11 cellular contexts compared by ENCODE assay signal in the genomic region with DNA sequence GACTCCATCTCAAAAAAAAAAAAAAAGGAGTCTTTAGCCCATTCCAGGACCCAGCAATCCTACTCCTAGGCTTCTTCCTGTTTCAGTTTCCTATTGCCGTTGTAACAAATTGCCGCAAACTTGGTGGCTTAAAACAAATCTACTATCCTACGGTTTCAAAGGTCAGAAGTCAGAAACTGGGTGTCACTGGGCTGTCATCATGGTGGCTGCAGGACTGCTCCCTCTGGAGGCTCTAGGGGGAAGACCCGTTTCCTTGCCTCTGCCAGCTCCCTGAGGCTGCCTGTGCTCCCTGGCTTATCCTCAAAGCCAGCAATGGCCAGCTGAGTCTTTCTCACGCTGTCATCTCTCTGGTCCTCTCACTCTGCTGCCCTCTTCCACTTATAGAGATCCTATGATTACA. TPM values are rescaled to one million over a fixed set of nuclear protein-coding genes. Genes with fewer than 3 reads are reported as not detected.
A peak's percentile ranks its signal among the peaks of the same experiment; 100 is the strongest.
DNase-seq lines count a peak whose midpoint lies in the region; ATAC-seq and TF ChIP-seq lines count a peak whose summit lies in the region.
"Had no signal": no experiment of that assay in that cellular context is flagged by ENCODE, and none has a peak within 500 bp of the region (broad histone marks: within the 10 kb centered on the region; RNA-seq: fewer than 3 reads in every experiment).

No MANE protein-coding gene starts in this region.

- H4K20me1 ChIP-seq in neural progenitor cell (ENCODE audit: low read depth) = no peaks in the 10 kb centered on the region

- no peaks in the 10 kb centered on the region for H3K36me3 ChIP-seq in neural progenitor cell
- H3K36me3 ChIP-seq: spleen had no signal

- no peak overlapping the region for H3K9ac ChIP-seq in neural progenitor cell

- ATAC-seq in T-cell (replicated peaks in 1 of 4) = no peak
- ATAC-seq in GM18517 (IDR thresholded peaks at IDR 0.05; ENCODE audit: unreplicated experiment) = no peak

- H3K9me3 Mint-ChIP-seq in chondrocyte (ENCODE audit: low read depth) (no peaks in the 10 kb centered on the region), neural progenitor cell (no peaks in the 10 kb centered on the region), T-cell (no peaks in the 10 kb centered on the region)
- H3K9me3 Mint-ChIP-seq: activated naive CD8-positive, alpha-beta T cell treated with anti-CD3 and anti-CD28 coated beads, Interleukin-2, amount 10 ng/mL, durations not matched to agents 7 days and 5 days had no signal

- no peaks in the 10 kb centered on the region for H3K79me2 ChIP-seq in neural progenitor cell (ENCODE audit: low read depth)

- H3K27me3 ChIP-seq in neural progenitor cell = no peaks in the 10 kb centered on the region
- H3K27me3 ChIP-seq: testis had no signal

- no peaks in the 10 kb centered on the region for H3K9me3 ChIP-seq in neural progenitor cell (ENCODE audit: low read depth)
- H3K9me3 ChIP-seq: spleen, testis had no signal

- H3K27ac ChIP-seq in neural progenitor cell = no peak overlapping the region
- H3K27ac ChIP-seq: spleen, testis had no signal

- no peak overlapping the region for H3K4me2 ChIP-seq in neural progenitor cell

- peaks cover 9% of the 10 kb centered on the region for H3K4me1 ChIP-seq in neural progenitor cell
- H3K4me1 ChIP-seq: spleen, testis had no signal

- H3K4me3 Mint-ChIP-seq in chondrocyte (ENCODE audit: unreplicated experiment) (no peak overlapping the region), neural progenitor cell (no peak overlapping the region), T-cell (no peak overlapping the region)
- H3K4me3 Mint-ChIP-seq: activated naive CD8-positive, alpha-beta T cell treated with anti-CD3 and anti-CD28 coated beads, Interleukin-2, amount 10 ng/mL, durations not matched to agents 7 days and 5 days had no signal

- peak; percentile 54 for DNase-seq in NB4 (ENCODE audit: low read depth)
- no peak for DNase-seq in chondrocyte (ENCODE audit: low spot score)
- DNase-seq in neural progenitor cell (ENCODE audit: low spot score) = peak; percentile 68
- DNase-seq in activated CD4-positive, CD25-positive, alpha-beta regulatory T cell treated with anti-CD3 and anti-CD28 coated beads, Interleukin-2, amount 50 U/mL, for 72 hours = no peak
- no peak for DNase-seq in T-cell
- DNase-seq: activated naive CD8-positive, alpha-beta T cell treated with anti-CD3 and anti-CD28 coated beads, Interleukin-2, amount 10 ng/mL, durations not matched to agents 7 days and 5 days; spleen; SW 1271; testis had no signal

- H3K27ac Mint-ChIP-seq in chondrocyte (ENCODE audit: unreplicated experiment) (no peak overlapping the region), neural progenitor cell (no peak overlapping the region), T-cell (no peak overlapping the region)
- H3K27ac Mint-ChIP-seq: activated naive CD8-positive, alpha-beta T cell treated with anti-CD3 and anti-CD28 coated beads, Interleukin-2, amount 10 ng/mL, durations not matched to agents 7 days and 5 days had no signal

- no peak overlapping the region for H3K4me3 ChIP-seq in NB4 (ENCODE audit: low read depth, low read length)
- no peak overlapping the region for H3K4me3 ChIP-seq in neural progenitor cell
- H3K4me3 ChIP-seq: spleen, testis had no signal

- H3K27me3 Mint-ChIP-seq in chondrocyte (ENCODE audit: low read depth) (peaks cover 49% of the 10 kb centered on the region), neural progenitor cell (ENCODE audit: insufficient read depth, low read depth) (peaks cover 19% of the 10 kb centered on the region), T-cell (peaks cover 21 to 33% of the 10 kb centered on the region in 2 donors)

- no peak overlapping the region for H2AFZ ChIP-seq in neural progenitor cell (replicated peaks)

- POLR2A ChIA-PET in T-cell (lab: Charles Lee) = interaction anchor here in 1 of 2 donors (0.7 kb wide), 1 partner anchor 19 kb away, joined by 3 read pairs; no protein-coding TSS in a partner anchor

- CTCF ChIA-PET in T-cell (lab: Charles Lee) = no interaction called here

- peak; percentile 50 for TF ChIP-seq CTCF in GM12873 (IDR thresholded peaks at IDR 0.05; ENCODE audit: insufficient read depth, low read depth, low read length, missing control alignments)
- peak; percentile 78 for TF ChIP-seq CTCF in NB4 (IDR thresholded peaks at IDR 0.05; ENCODE audit: low read depth, low read length)
- TF ChIP-seq CTCF in chondrocyte (IDR thresholded peaks at IDR 0.05) = peak; percentile 61
- peak; percentile 61 for TF ChIP-seq CTCF in neural progenitor cell (IDR thresholded peaks at IDR 0.05)

- H3K36me3 Mint-ChIP-seq in chondrocyte (ENCODE audit: low read depth) (no peaks in the 10 kb centered on the region), neural progenitor cell (no peaks in the 10 kb centered on the region), T-cell (no peaks in the 10 kb centered on the region)
- H3K36me3 Mint-ChIP-seq: activated naive CD8-positive, alpha-beta T cell treated with anti-CD3 and anti-CD28 coated beads, Interleukin-2, amount 10 ng/mL, durations not matched to agents 7 days and 5 days had no signal

- TF ChIP-seq POLR2A in NB4 (IDR thresholded peaks at IDR 0.05; ENCODE audit: extremely low read depth, insufficient read length) = no peak

- no peaks in the 10 kb centered on the region for H3K4me1 Mint-ChIP-seq in chondrocyte (ENCODE audit: low read depth)
- peaks cover 14% of the 10 kb centered on the region for H3K4me1 Mint-ChIP-seq in neural progenitor cell
- no peaks in the 10 kb centered on the region for H3K4me1 Mint-ChIP-seq in T-cell
- H3K4me1 Mint-ChIP-seq: activated naive CD8-positive, alpha-beta T cell treated with anti-CD3 and anti-CD28 coated beads, Interleukin-2, amount 10 ng/mL, durations not matched to agents 7 days and 5 days had no signal

- peaks cover 4% of the 10 kb centered on the region for H3F3A ChIP-seq in neural progenitor cell (ENCODE audit: low read depth)

RNA-seq across cellular contexts. Expression of a gene that starts 8.7 kb away (rescaled TPM):
- total RNA-seq in chondrocyte (2.8 to 5.5 TPM (median 4.8 TPM) in 3 replicates), neural progenitor cell (ENCODE audit: low replicate concordance) (1.1 and 4.6 TPM in 2 replicates), T-cell (1 to 10 TPM in 1 of 5 donors, under 1 TPM in 4; 0.15 to 1.6 (median 0.23) TPM)

Comparison
In these comparisons a context has a peak if more than half of its experiments do, and no peak if none do; other contexts are left out.
1. DNase-seq: peak in NB4 (single experiment) and neural progenitor cell (single experiment); none in chondrocyte (single experiment), activated CD4-positive, CD25-positive, alpha-beta regulatory T cell treated with anti-CD3 and anti-CD28 coated beads, Interleukin-2, amount 50 U/mL, for 72 hours (single experiment) and T-cell (0 of 34).
2. Peak in every context shown above with its lines, with median percentiles within 50 percentile points of each other: CTCF ChIP-seq.